In the genomic region with DNA sequence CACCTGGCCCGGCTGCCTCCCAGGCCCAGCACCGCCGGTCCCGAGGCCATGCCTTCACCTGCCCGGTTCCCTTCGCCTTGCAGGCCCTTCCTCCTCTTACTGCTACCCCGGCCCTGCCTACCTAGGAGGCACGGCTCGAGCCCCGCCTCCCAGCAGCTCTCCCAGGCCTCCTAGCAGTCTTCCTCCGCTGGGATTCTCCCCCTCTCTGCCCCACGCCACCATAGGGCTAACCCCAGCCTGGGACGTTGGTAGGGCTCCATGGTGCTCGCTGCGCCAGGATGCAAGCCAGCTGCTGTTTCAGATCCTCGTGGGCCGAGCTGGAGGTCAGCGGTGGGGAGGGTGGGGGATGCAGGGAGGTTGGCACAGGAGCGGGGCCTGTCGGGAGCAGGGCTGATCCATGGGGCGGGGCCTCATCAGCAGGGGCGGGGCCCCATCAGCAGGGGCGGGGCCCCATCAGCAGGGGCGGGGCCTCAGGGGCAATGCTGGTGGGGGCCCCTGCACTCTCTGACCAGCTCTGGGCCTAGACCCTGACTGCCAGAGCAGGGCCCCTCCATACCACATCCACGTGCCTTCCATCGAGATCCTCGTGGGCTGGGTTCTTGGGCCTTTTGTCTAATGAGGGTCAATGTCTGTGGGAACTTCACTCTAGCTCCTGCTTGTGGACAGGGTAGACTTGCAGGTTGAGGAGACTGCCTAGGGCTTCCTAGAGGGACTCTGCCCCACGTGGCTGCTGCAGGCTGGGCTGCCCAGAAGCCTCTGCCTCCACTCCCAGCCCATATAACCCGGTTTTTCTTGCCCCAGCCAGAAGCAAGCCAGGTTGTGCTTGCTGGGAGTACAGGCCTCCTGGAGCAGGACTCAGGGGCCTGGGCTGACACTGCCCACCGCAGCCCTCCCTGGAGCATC, we compare ENCODE assay signal across 8 cellular contexts.
DNase-seq lines count a peak whose midpoint lies in the region; ATAC-seq and TF ChIP-seq lines count a peak whose summit lies in the region.

No MANE protein-coding gene starts in this region.

- no peaks in the 10 kb centered on the region for H3K9me3 Mint-ChIP-seq in CD4-positive, alpha-beta T cell
- H3K9me3 Mint-ChIP-seq in activated T-cell treated with anti-CD3 and anti-CD28 coated beads, Interleukin-2, amount 50 U/mL, for 4 hours, result no peaks in the 10 kb centered on the region

- CTCF ChIA-PET in CD4-positive, alpha-beta T cell (lab: Charles Lee), result interaction anchor here (1.2 to 1.5 kb wide), 4 partner anchors 65 to 253 kb away, joined by 3 to 4 read pairs (median 4); partner anchors contain the start of gene CSGALNACT2
- CTCF ChIA-PET in HCT116 (lab: Charles Lee), result interaction anchor here (0.6 to 4.6 kb wide), 22 partner anchors 11 to 388 kb away, joined by 3 to 40 read pairs (median 4); no protein-coding TSS in a partner anchor

- RAD21 ChIA-PET in HCT116 (lab: Charles Lee; ENCODE audit: low non-redundant PET in 1 of 2, low total read pairs in 2 of 2, uncharacterized antibody in 2 of 2, unreplicated experiment in 2 of 2), result no interaction called here

- no peak for TF ChIP-seq CTCF in CD4-positive, alpha-beta T cell (IDR thresholded peaks at IDR 0.05)
- TF ChIP-seq CTCF in HCT116 (IDR thresholded peaks at IDR 0.05 in 2 of 3, conservative IDR thresholded peaks at IDR 0.05 in 1 of 3; ENCODE audit: borderline replicate concordance in 1 of 3, insufficient read depth in 1 of 3, low read depth in 2 of 3, low read length in 2 of 3) (peak in 2 of 3 experiments; percentile 29 to 46; a peak in 4 of 6 replicates), upper lobe of left lung (IDR thresholded peaks at IDR 0.05) (no peak)

- H3K4me3 ChIP-seq in HCT116 (replicated peaks in 1 of 2; ENCODE audit: low read depth in 1 of 2, low read length in 2 of 2) (peak overlapping the region; percentile 69 to 75), upper lobe of left lung (peak overlapping the region in 3 of 4 donors; percentile 38 to 58 (median 51))

- no peaks in the 10 kb centered on the region for H3K79me2 ChIP-seq in HCT116 (ENCODE audit: insufficient read depth, low read length)

- intact Hi-C loops in CD4-positive, alpha-beta T cell (cut with DNase I, micrococcal nuclease), result loop anchor here in 1 of 2 experiments (2.0 to 5.0 kb wide), 2 partner anchors 66 to 259 kb away; partner anchors contain the start of gene CSGALNACT2
- intact Hi-C loops in HCT116 (cut with micrococcal nuclease), result loop anchor here (2.0 to 10.0 kb wide), 4 partner anchors 59 to 339 kb away; no protein-coding TSS in a partner anchor

- 66 to 70% methylated on average over 14 to 26 of the region's 30 CpGs for WGBS in upper lobe of left lung, 2 donors

- POLR2A ChIA-PET in CD4-positive, alpha-beta T cell (lab: Charles Lee), result interaction anchor here (5.1 kb wide), 1 partner anchor 64 kb away, joined by 41 read pairs; the partner anchor contains the start of gene CSGALNACT2
- POLR2A ChIA-PET in HCT116 (lab: Charles Lee), result interaction anchor here (0.5 to 1.3 kb wide), 6 partner anchors 10 to 260 kb away, joined by 3 to 5 read pairs (median 4); no protein-coding TSS in a partner anchor

- H3K36me3 ChIP-seq in HCT116 (ENCODE audit: control insufficient read depth in 1 of 2, insufficient read depth in 2 of 2, low read length in 2 of 2) (peaks cover 12 to 19% of the 10 kb centered on the region in 2 experiments; a peak in 3 of 4 replicates), upper lobe of left lung (no peaks in the 10 kb centered on the region)

- no peak for TF ChIP-seq POLR2A in HCT116 (IDR thresholded peaks at IDR 0.05; ENCODE audit: borderline replicate concordance, extremely low read depth, insufficient read depth, insufficient read length)
- TF ChIP-seq POLR2A in upper lobe of left lung (IDR thresholded peaks at IDR 0.05), result no peak

- no peak for TF ChIP-seq EP300 in upper lobe of left lung (IDR thresholded peaks at IDR 0.05)

- no TSS peak for BruUV-seq in HCT116 (replicated peaks; lab: Mats Ljungman, UMichigan)

- H3K27me3 Mint-ChIP-seq in CD4-positive, alpha-beta T cell, result no peaks in the 10 kb centered on the region
- H3K27me3 Mint-ChIP-seq in activated T-cell treated with anti-CD3 and anti-CD28 coated beads, Interleukin-2, amount 50 U/mL, for 4 hours (ENCODE audit: low read depth), result no peaks in the 10 kb centered on the region

- DNase-seq in CD4-positive, alpha-beta T cell, result peak in 2 of 10 experiments; percentile 15 to 37
- DNase-seq in HCT116 (ENCODE audit: low read depth, low spot score), result peak; percentile 58
- peak; percentile 3 for DNase-seq in activated T-cell treated with anti-CD3 and anti-CD28 coated beads, Interleukin-2, amount 50 U/mL, for 4 hours
- peak; percentile 85 for DNase-seq in iPS-NIHi11 (ENCODE audit: low spot score)
- DNase-seq in upper lobe of left lung, result peak; percentile 43 to 89
- no peak for DNase-seq in hypothalamus (lab: John Stamatoyannopoulos, UW)
- no peak for DNase-seq in NCI-H2171 (lab: John Stamatoyannopoulos, UW)
- no peak for DNase-seq in COLO829 (ENCODE audit: low spot score)

- no peaks in the 10 kb centered on the region for H3K9me3 ChIP-seq in CD4-positive, alpha-beta T cell (ENCODE audit: control insufficient read depth, low read length)
- no peaks in the 10 kb centered on the region for H3K9me3 ChIP-seq in HCT116 (ENCODE audit: control insufficient read depth in 1 of 2, insufficient read depth in 1 of 2, low read depth in 1 of 2, low read length in 2 of 2)
- no peaks in the 10 kb centered on the region for H3K9me3 ChIP-seq in upper lobe of left lung

- no peak overlapping the region for H3K27ac Mint-ChIP-seq in CD4-positive, alpha-beta T cell

- no peaks in the 10 kb centered on the region for H4K20me1 ChIP-seq in HCT116 (ENCODE audit: insufficient read depth)

- H3K4me1 ChIP-seq in HCT116 (ENCODE audit: control insufficient read depth in 1 of 2, insufficient read depth in 2 of 2, low read length in 2 of 2) (peaks cover 21 to 37% of the 10 kb centered on the region in 2 experiments; a peak in 3 of 4 replicates), upper lobe of left lung (peaks cover 12 to 17% (median 15%) of the 10 kb centered on the region in 4 donors)

- no peak for TF ChIP-seq RAD21 in HCT116 (IDR thresholded peaks at IDR 0.05; ENCODE audit: low read depth)

- peak overlapping the region; percentile 16 for H3K27ac ChIP-seq in CD4-positive, alpha-beta T cell (ENCODE audit: low read depth, low read length)
- H3K27ac ChIP-seq in HCT116 (ENCODE audit: low read depth, low read length) (peak overlapping the region; percentile 87), upper lobe of left lung (peak overlapping the region in 1 of 4 donors; percentile 71)

- H3K36me3 Mint-ChIP-seq in CD4-positive, alpha-beta T cell (ENCODE audit: low read depth), result no peaks in the 10 kb centered on the region
- peaks cover 2% of the 10 kb centered on the region for H3K36me3 Mint-ChIP-seq in activated T-cell treated with anti-CD3 and anti-CD28 coated beads, Interleukin-2, amount 50 U/mL, for 4 hours (ENCODE audit: insufficient read depth)

- H3K27me3 ChIP-seq in CD4-positive, alpha-beta T cell (ENCODE audit: control insufficient read depth, insufficient read depth, low read length), result no peaks in the 10 kb centered on the region
- H3K27me3 ChIP-seq in HCT116 (ENCODE audit: insufficient read depth, low read length), result no peaks in the 10 kb centered on the region
- H3K27me3 ChIP-seq in upper lobe of left lung, result no peaks in the 10 kb centered on the region

- H3K9ac ChIP-seq in HCT116 (ENCODE audit: low read length), result peak overlapping the region; percentile 69

- ATAC-seq in CD4-positive, alpha-beta T cell (ENCODE audit: poor library complexity), result no peak
- ATAC-seq in HCT116, result peak; percentile 76
- no peak for ATAC-seq in activated T-cell treated with anti-CD3 and anti-CD28 coated beads, Interleukin-2, amount 50 U/mL, for 4 hours
- peak; percentile 38 to 42 for ATAC-seq in upper lobe of left lung (ENCODE audit: low FRiP score in 2 of 2)

- H2AFZ ChIP-seq in HCT116 (ENCODE audit: low read depth, low read length, poor library complexity, severe bottlenecking), result peak overlapping the region; percentile 61

- peak overlapping the region; percentile 20 for H3K4me3 Mint-ChIP-seq in CD4-positive, alpha-beta T cell
- peak overlapping the region; percentile 11 for H3K4me3 Mint-ChIP-seq in activated T-cell treated with anti-CD3 and anti-CD28 coated beads, Interleukin-2, amount 50 U/mL, for 4 hours

- H3K4me1 Mint-ChIP-seq in CD4-positive, alpha-beta T cell (ENCODE audit: low read depth), result peaks cover 6% of the 10 kb centered on the region
- peaks cover 5% of the 10 kb centered on the region for H3K4me1 Mint-ChIP-seq in activated T-cell treated with anti-CD3 and anti-CD28 coated beads, Interleukin-2, amount 50 U/mL, for 4 hours (ENCODE audit: low read depth)

- H3K4me2 ChIP-seq in HCT116 (ENCODE audit: low read length), result peak overlapping the region; percentile 96

- no peaks in the 10 kb centered on the region for H3K9me2 ChIP-seq in HCT116 (ENCODE audit: insufficient read depth)

TF ChIP-seq in HCT116, 20 proteins besides CTCF, POLR2A, EP300 and RAD21:
- peak; percentile 58 for TF ChIP-seq POLR2AphosphoS5 (IDR thresholded peaks at IDR 0.05; ENCODE audit: low read depth, low read length)
- TF ChIP-seq ZFX (IDR thresholded peaks at IDR 0.05), result peak; percentile 65; the same call in 1 of the 2 replicates
- TF ChIP-seq JUND (IDR thresholded peaks at IDR 0.05), result no peak
- TF ChIP-seq, protein P1, sequence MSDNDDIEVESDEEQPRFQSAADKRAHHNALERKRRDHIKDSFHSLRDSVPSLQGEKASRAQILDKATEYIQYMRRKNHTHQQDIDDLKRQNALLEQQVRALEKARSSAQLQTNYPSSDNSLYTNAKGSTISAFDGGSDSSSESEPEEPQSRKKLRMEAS (IDR thresholded peaks at IDR 0.05), result peak; percentile 39; the same call in 1 of the 2 replicates
TF ChIP-seq in HCT116: peak in this region for 3.

Comparison
In these comparisons a context has a peak if more than half of its experiments do, and no peak if none do; other contexts are left out.
1. ATAC-seq: peak in HCT116 (single experiment) and upper lobe of left lung (2 of 2); none in CD4-positive, alpha-beta T cell (single experiment) and activated T-cell treated with anti-CD3 and anti-CD28 coated beads, Interleukin-2, amount 50 U/mL, for 4 hours (0 of 2).
2. DNase-seq: peak in HCT116 (single experiment), activated T-cell treated with anti-CD3 and anti-CD28 coated beads, Interleukin-2, amount 50 U/mL, for 4 hours (single experiment), iPS-NIHi11 (single experiment) and upper lobe of left lung (2 of 2); none in hypothalamus (0 of 51), NCI-H2171 (single experiment) and COLO829 (single experiment).
3. CTCF ChIP-seq: peak in HCT116 (2 of 3); none in CD4-positive, alpha-beta T cell (single experiment) and upper lobe of left lung (0 of 6).